ENCODE assay signal across 1 cellular context in genomic region chr4:139794158-139794954, GRCh38.
TF ChIP-seq lines count a peak whose summit lies in the region.

No MANE protein-coding gene starts in this region.

TF ChIP-seq in HepG2, 621 proteins besides CTCF, POLR2A, EP300 and RAD21 (continued from another document):
- TF ChIP-seq NFAT5 (CRISPR knock-in tag; IDR thresholded peaks at IDR 0.05) (no peak), ZC3H13 (CRISPR knock-in tag; IDR thresholded peaks at IDR 0.05) (no peak), ZNF737 (CRISPR knock-in tag; IDR thresholded peaks at IDR 0.05; ENCODE audit: borderline replicate concordance) (no peak), ZBTB33 (CRISPR knock-in tag; IDR thresholded peaks at IDR 0.05) (no peak)
TF ChIP-seq in HepG2: peak in this region for 0.
